ENCODE assay signal across 8 cellular contexts in the genomic region with DNA sequence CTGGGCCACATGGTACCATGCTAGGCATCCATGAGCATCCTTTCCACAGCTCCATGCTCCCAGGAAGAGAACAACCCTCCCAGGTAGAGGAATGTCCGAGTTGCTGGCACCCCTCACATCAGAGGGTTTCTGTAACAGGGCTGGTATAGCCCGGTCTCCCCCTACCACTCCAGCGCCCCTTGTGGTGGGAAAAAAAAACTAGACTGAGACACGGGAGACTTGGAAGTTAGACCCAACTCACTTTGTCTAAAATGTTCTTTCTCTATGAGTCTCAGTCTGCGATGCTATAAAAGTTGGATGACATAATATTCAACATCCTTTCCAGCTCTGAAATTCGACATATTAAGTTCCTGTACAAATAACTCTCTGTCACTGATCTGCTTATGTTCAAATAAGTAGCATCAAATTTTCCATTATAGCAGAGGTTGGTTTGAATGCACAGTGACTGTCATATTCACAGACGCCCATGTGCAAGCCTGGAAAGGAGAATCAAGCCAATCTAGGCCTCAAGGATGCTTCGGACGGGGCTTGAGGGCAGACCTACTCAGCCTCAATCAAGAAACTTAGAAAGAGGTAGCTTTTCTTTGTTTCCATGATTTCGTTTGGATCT. TPM values are rescaled to one million over a fixed set of nuclear protein-coding genes. Genes with fewer than 3 reads are reported as not detected.
DNase-seq lines count a peak whose midpoint lies in the region; ATAC-seq and TF ChIP-seq lines count a peak whose summit lies in the region.

No MANE protein-coding gene starts in this region.

- no peak overlapping the region for H3K9ac ChIP-seq in colonic mucosa (ENCODE audit: low read depth in 2 of 2, low read length in 2 of 2)

- no peaks in the 10 kb centered on the region for H3K36me3 ChIP-seq in cardiac muscle cell
- no peaks in the 10 kb centered on the region for H3K36me3 ChIP-seq in colonic mucosa
- no peaks in the 10 kb centered on the region for H3K36me3 ChIP-seq in psoas muscle (ENCODE audit: insufficient read depth in 1 of 2, low read depth in 1 of 2)

- no peaks in the 10 kb centered on the region for H3K4me1 ChIP-seq in cardiac muscle cell (ENCODE audit: low read depth)
- H3K4me1 ChIP-seq in colonic mucosa: no peaks in the 10 kb centered on the region
- peaks cover 6% of the 10 kb centered on the region for H3K4me1 ChIP-seq in psoas muscle

- ATAC-seq in Right ventricle myocardium superior (ENCODE audit: poor library complexity) (no peak), psoas muscle (no peak)

- H3K4me3 ChIP-seq in cardiac muscle cell: no peak overlapping the region
- H3K4me3 ChIP-seq in colonic mucosa: no peak overlapping the region
- H3K4me3 ChIP-seq in psoas muscle: no peak overlapping the region

- DNase-seq in cardiac muscle cell (ENCODE audit: low read depth in 1 of 2, low spot score in 1 of 2): peak; percentile 21 to 56
- DNase-seq in Right ventricle myocardium superior: no peak
- peak; percentile 50 for DNase-seq in NCI-H748 (lab: John Stamatoyannopoulos, UW; ENCODE audit: unreplicated experiment)
- no peak for DNase-seq in colonic mucosa
- no peak for DNase-seq in psoas muscle
- DNase-seq in SK-N-DZ (ENCODE audit: low spot score): no peak
- no peak for DNase-seq in HPDE6-E6E7 (ENCODE audit: extremely low spot score)
- no peak for DNase-seq in NK-92 treated with Interleukin-12 subunit alpha and Interleukin-12 subunit beta, amount 100 ng/mL, for 24 hours (lab: John Stamatoyannopoulos, UW)

- H3K27me3 ChIP-seq in cardiac muscle cell (no peaks in the 10 kb centered on the region), colonic mucosa (no peaks in the 10 kb centered on the region), psoas muscle (ENCODE audit: insufficient read depth in 3 of 3, low read length in 2 of 3) (peaks cover 0 to 10% (median 0%) of the 10 kb centered on the region in 3 donors)

- TF ChIP-seq CTCF in cardiac muscle cell (IDR thresholded peaks at IDR 0.05; ENCODE audit: low read depth, low read length) (peak; percentile 61), colonic mucosa (IDR thresholded peaks at IDR 0.05) (peak; percentile 47), psoas muscle (IDR thresholded peaks at IDR 0.05) (peak; percentile 23)

- intact Hi-C loops in Right ventricle myocardium superior (cut with DNase I): no loop called here
- intact Hi-C loops in colonic mucosa (cut with DNase I): no loop called here
- intact Hi-C loops in psoas muscle (cut with DNase I): no loop called here

- WGBS in psoas muscle, 3 donors: 32 to 39% (median 36%) methylated on average over 10 of the region's 10 CpGs

- no peak overlapping the region for H3K27ac ChIP-seq in cardiac muscle cell
- H3K27ac ChIP-seq in colonic mucosa: no peak overlapping the region
- H3K27ac ChIP-seq in psoas muscle: no peak overlapping the region

- H3K9me3 ChIP-seq in cardiac muscle cell (ENCODE audit: low read depth) (no peaks in the 10 kb centered on the region), colonic mucosa (no peaks in the 10 kb centered on the region), psoas muscle (no peaks in the 10 kb centered on the region)

RNA-seq across cellular contexts. Expression of a gene that starts 25.7 kb away (rescaled TPM):
- total RNA-seq in cardiac muscle cell (0.25 and 0.77 TPM in 2 replicates), Right ventricle myocardium superior (11.1 TPM), colonic mucosa (10 to 100 TPM; 67.6 to 93.4 TPM), psoas muscle (1 to 10 TPM; 1.5 to 4.3 (median 2.9) TPM)
- polyA plus RNA-seq in cardiac muscle cell (0.05 and 0.17 TPM in 2 replicates), psoas muscle (1 to 10 TPM; 1.2 to 2.3 (median 1.7) TPM)
- polyA plus RNA-seq in SK-N-DZ (2014; cell fraction: cytosol; rRNA removed): not detected in 2 replicates
- not detected in 2 replicates for polyA plus RNA-seq in SK-N-DZ (2014; cell fraction: nucleus; rRNA removed)

RNA-seq across cellular contexts. Expression of a gene that starts 54.5 kb away (rescaled TPM):
- 0.74 and 0.88 TPM in 2 replicates for total RNA-seq in cardiac muscle cell
- polyA plus RNA-seq in cardiac muscle cell: 1.6 and 1.9 TPM in 2 replicates
- 70.5 TPM for total RNA-seq in Right ventricle myocardium superior
- total RNA-seq in colonic mucosa: 10 to 100 TPM in 1 of 2 donors, 1 to 10 TPM in 1; 4.2 to 14.5 TPM
- 10 to 100 TPM; 15.4 to 37.8 (median 22.7) TPM for total RNA-seq in psoas muscle
- polyA plus RNA-seq in psoas muscle: 10 to 100 TPM; 12.3 to 18.0 (median 14.7) TPM
- polyA plus RNA-seq in SK-N-DZ (2014; cell fraction: cytosol; rRNA removed): not detected in 2 replicates
- polyA plus RNA-seq in SK-N-DZ (2014; cell fraction: nucleus; rRNA removed): not detected in 2 replicates

Comparison
In these comparisons a context has a peak if more than half of its experiments do, and no peak if none do; other contexts are left out.
1. DNase-seq: peak in cardiac muscle cell (2 of 2) and NCI-H748 (single experiment); none in Right ventricle myocardium superior (single experiment), colonic mucosa (single experiment), psoas muscle (0 of 2), SK-N-DZ (single experiment), HPDE6-E6E7 (single experiment) and NK-92 treated with Interleukin-12 subunit alpha and Interleukin-12 subunit beta, amount 100 ng/mL, for 24 hours (single experiment).
2. Peak in every context shown above with its lines, with median percentiles within 50 percentile points of each other: CTCF ChIP-seq.